In genomic region chr17:14494161-14494560, GRCh38 we compare ENCODE assay signal across 34 cellular contexts.
DNase-seq lines count a peak whose midpoint lies in the region; ATAC-seq, FAIRE-seq and TF ChIP-seq lines count a peak whose summit lies in the region.
"Had no signal": no experiment of that assay in that cellular context is flagged by ENCODE, and none has a peak within 500 bp of the region (broad histone marks: within the 10 kb centered on the region; RNA-seq: fewer than 3 reads in every experiment).

No MANE protein-coding gene starts in this region.

- H3K36me3 ChIP-seq in HepG2 (replicated peaks in 1 of 2; ENCODE audit: control insufficient read depth in 1 of 2, insufficient read depth in 2 of 2, low read length in 2 of 2) = peaks cover 10 to 26% of the 10 kb centered on the region in 2 experiments; a peak in 4 of 5 replicates
- H3K36me3 ChIP-seq in right lobe of liver = no peaks in the 10 kb centered on the region
- H3K36me3 ChIP-seq in IMR-90 (ENCODE audit: control insufficient read depth, insufficient read depth, low read length) = no peaks in the 10 kb centered on the region
- no peaks in the 10 kb centered on the region for H3K36me3 ChIP-seq in H1 (ENCODE audit: control insufficient read depth in 2 of 4, insufficient read depth in 4 of 4, low read length in 3 of 4)
- H3K36me3 ChIP-seq: BE2C; BLaER1; BLaER1 treated with 17β-estradiol and CSF1 and Interleukin-3, amounts not matched to agents 10 nM and 100 nM had no signal

- H3K9me3 Mint-ChIP-seq in activated CD4-positive, alpha-beta T cell treated with anti-CD3 and anti-CD28 coated beads, Interleukin-2, amount 10 ng/mL, durations not matched to agents 7 days and 5 days = no peaks in the 10 kb centered on the region

- POLR2A ChIA-PET in HepG2 (lab: Yijun Ruan, JAX) (no interaction called here), IMR-90 (lab: Charles Lee; ENCODE audit: unreplicated experiment) (no interaction called here), H1 (lab: Charles Lee; ENCODE audit: partially characterized antibody) (no interaction called here)
- POLR2A ChIA-PET in activated CD4-positive, alpha-beta T cell treated with anti-CD3 and anti-CD28 coated beads, Interleukin-2, amount 10 ng/mL, durations not matched to agents 7 days and 5 days (lab: Charles Lee) = no interaction called here

- in situ Hi-C loops in HepG2 (cut with HindIII; ENCODE audit: extremely low pct_ligation_motif_present, low pct_unique_long_range_greater_than_20kb) (no loop called here), IMR-90 (cut with MboI; ENCODE audit: low sequenced_read_pairs) (no loop called here)

- no peak overlapping the region for H2AK5ac ChIP-seq in IMR-90 (ENCODE audit: low read depth, low read length)
- no peak overlapping the region for H2AK5ac ChIP-seq in H1 (ENCODE audit: low read depth, low read length)

- H3K56ac ChIP-seq in IMR-90 (ENCODE audit: extremely low read depth, insufficient read depth, low read length) (no peak overlapping the region), H1 (replicated peaks; ENCODE audit: insufficient read length, low read depth, low read length) (no peak overlapping the region)

- H3K14ac ChIP-seq in IMR-90 (replicated peaks; ENCODE audit: low read depth, low read length) = no peak overlapping the region
- no peak overlapping the region for H3K14ac ChIP-seq in H1 (ENCODE audit: insufficient read length)

- intact Hi-C loops in HepG2 (cut with micrococcal nuclease; ENCODE audit: unreplicated experiment) = no loop called here
- intact Hi-C loops in right lobe of liver (cut with DNase I) = no loop called here
- intact Hi-C loops in IMR-90 (cut with micrococcal nuclease) = no loop called here

- ATAC-seq in HepG2 = no peak
- ATAC-seq in right lobe of liver = no peak
- ATAC-seq in IMR-90 (ENCODE audit: low read depth) = no peak
- ATAC-seq: A549; CD8-positive, alpha-beta T cell had no signal

- H3K36me3 Mint-ChIP-seq in activated CD4-positive, alpha-beta T cell treated with anti-CD3 and anti-CD28 coated beads, Interleukin-2, amount 10 ng/mL, durations not matched to agents 7 days and 5 days (ENCODE audit: low read depth) = no peaks in the 10 kb centered on the region
- H3K36me3 Mint-ChIP-seq: CD14-positive monocyte; CD8-positive, alpha-beta T cell had no signal

- no peak overlapping the region for H2BK120ac ChIP-seq in IMR-90 (ENCODE audit: low read depth, low read length)
- H2BK120ac ChIP-seq in H1 (replicated peaks; ENCODE audit: low read depth, low read length) = no peak overlapping the region

- TF ChIP-seq RAD21 in HepG2 (CRISPR knock-in tag; IDR thresholded peaks at IDR 0.05) (no peak), IMR-90 (IDR thresholded peaks at IDR 0.05; ENCODE audit: low read length) (no peak), H1 (IDR thresholded peaks at IDR 0.05 in 1 of 2, conservative IDR thresholded peaks at IDR 0.05 in 1 of 2; ENCODE audit: low read depth in 2 of 2, low read length in 2 of 2) (no peak)

- 79% methylated on average over 4 of the region's 4 CpGs for WGBS in HepG2 (ENCODE audit: low lambda C conversion rate)
- WGBS in right lobe of liver (ENCODE audit: insufficient coverage, low coverage, low lambda C conversion rate, missing lambda C conversion rate) = 89% methylated on average over 4 of the region's 4 CpGs
- no CpG with 5 or more reads among the region's 4 CpGs for WGBS in IMR-90 (ENCODE audit: extremely low coverage in 2 of 2, insufficient read length in 1 of 2), 2 experiments
- whole genome bisulfite sequencing in H1 (ENCODE audit: extremely low coverage in 1 of 2, insufficient coverage in 1 of 2, insufficient read length in 1 of 2, insufficient replicate concordance in 2 of 2, low coverage in 1 of 2, low lambda C conversion rate in 2 of 2, missing lambda C conversion rate in 1 of 2), 2 experiments = 87% methylated on average over 4 of the region's 4 CpGs; no CpG with 5 or more reads in 1 of the 2 experiments

- dilution Hi-C loops in IMR-90 (cut with HindIII; ENCODE audit: low sequenced_read_pairs, unreplicated experiment) = no loop called here

- H3K23me2 ChIP-seq in H1 (ENCODE audit: low read depth, low read length) = no peaks in the 10 kb centered on the region

- TF ChIP-seq POLR2A in HepG2 (IDR thresholded peaks at IDR 0.05; ENCODE audit: insufficient read depth in 1 of 2, low read depth in 2 of 2, low read length in 2 of 2) (no peak), right lobe of liver (IDR thresholded peaks at IDR 0.05) (no peak), IMR-90 (IDR thresholded peaks at IDR 0.05; ENCODE audit: low read depth, low read length) (no peak), H1 (IDR thresholded peaks at IDR 0.05; ENCODE audit: control extremely low read depth in 1 of 2, low read depth in 2 of 2, low read length in 2 of 2) (no peak)

- TF ChIP-seq CTCF in HepG2 (CRISPR knock-in tag; IDR thresholded peaks at IDR 0.05) (no peak), right lobe of liver (IDR thresholded peaks at IDR 0.05) (no peak), IMR-90 (conservative IDR thresholded peaks at IDR 0.05; ENCODE audit: low read depth, low read length) (no peak), H1 (IDR thresholded peaks at IDR 0.05; ENCODE audit: control extremely low read depth in 1 of 3, insufficient read depth in 1 of 3, low read depth in 1 of 3, low read length in 3 of 3) (no peak)

- H3K4me1 ChIP-seq in HepG2 (ENCODE audit: insufficient read depth, low read length) (no peaks in the 10 kb centered on the region), right lobe of liver (no peaks in the 10 kb centered on the region), IMR-90 (ENCODE audit: control insufficient read depth, insufficient read depth, low read length) (peaks cover 2% of the 10 kb centered on the region; the same call in 1 of the 2 replicates), H1 (replicated peaks in 1 of 4; ENCODE audit: control insufficient read depth in 3 of 4, insufficient read depth in 4 of 4, low read length in 3 of 4) (no peaks in the 10 kb centered on the region)
- H3K4me1 ChIP-seq: A549; BE2C; BLaER1; BLaER1 treated with 17β-estradiol and CSF1 and Interleukin-3, amounts not matched to agents 10 nM and 100 nM; Caco-2 had no signal

- H2BK15ac ChIP-seq in IMR-90 (ENCODE audit: low read depth, low read length) (no peak overlapping the region), H1 (ENCODE audit: low read length) (no peak overlapping the region)

- H3K27me3 ChIP-seq in HepG2 (ENCODE audit: control insufficient read depth in 1 of 2, insufficient read depth in 2 of 2, low read length in 2 of 2) (no peaks in the 10 kb centered on the region), right lobe of liver (no peaks in the 10 kb centered on the region), IMR-90 (ENCODE audit: control insufficient read depth, insufficient read depth, low read length) (no peaks in the 10 kb centered on the region; the same call in 1 of the 2 replicates), H1 (replicated peaks in 1 of 4; ENCODE audit: control insufficient read depth in 3 of 4, extremely low read depth in 1 of 4, insufficient read depth in 3 of 4, low read length in 3 of 4) (no peaks in the 10 kb centered on the region)
- H3K27me3 ChIP-seq: BE2C; BLaER1; BLaER1 treated with 17β-estradiol and CSF1 and Interleukin-3, amounts not matched to agents 10 nM and 100 nM had no signal

- H2AK9ac ChIP-seq in IMR-90 (replicated peaks; ENCODE audit: low read depth, low read length, poor library complexity) = no peak overlapping the region

- H4K91ac ChIP-seq in IMR-90 (ENCODE audit: insufficient read depth, low read depth, low read length) (no peak overlapping the region), H1 (replicated peaks; ENCODE audit: insufficient read length, low read length) (no peak overlapping the region)

- H2BK12ac ChIP-seq in H1 (ENCODE audit: low read depth, low read length) = no peak overlapping the region

- DNase-seq in HepG2 (ENCODE audit: low spot score) (no peak), right lobe of liver (no peak), IMR-90 (no peak), H1 (ENCODE audit: low read depth in 1 of 2, low spot score in 2 of 2) (no peak), dermis blood vessel endothelial cell (no peak)
- DNase-seq in activated CD4-positive, alpha-beta T cell treated with anti-CD3 and anti-CD28 coated beads, Interleukin-2, amount 10 ng/mL, durations not matched to agents 7 days and 5 days = no peak
- DNase-seq: 8988T; ACHN; AML-193; BE2C; C1 segment of cervical spinal cord; Caco-2; Calu3; CD4-positive, alpha-beta memory T cell; CD4-positive, alpha-beta T cell; CD4-positive, CD25-positive, alpha-beta regulatory T cell; CD8-positive, alpha-beta memory T cell; CD8-positive, alpha-beta T cell; COR-L47; DMS 273 treated with DMSO at 0.1 percent for 48 hours; DMS153; DMS53; DMS79; DMS79 treated with DMSO at 0.1 percent for 48 hours; DND-41; EL had no signal

- H3K27ac ChIP-seq in HepG2 (ENCODE audit: extremely low read length, insufficient read depth, low read length) (no peak overlapping the region), right lobe of liver (no peak overlapping the region), IMR-90 (ENCODE audit: insufficient read depth, low read length) (no peak overlapping the region), H1 (ENCODE audit: low read depth, low read length) (no peak overlapping the region)
- H3K27ac ChIP-seq: 22Rv1; A549; BLaER1; BLaER1 treated with 17β-estradiol and CSF1 and Interleukin-3, amounts not matched to agents 10 nM and 100 nM; C4-2B had no signal

- H3K9ac ChIP-seq in HepG2 (ENCODE audit: insufficient read depth, low read depth, low read length) (no peak overlapping the region), IMR-90 (ENCODE audit: low read depth, low read length) (no peak overlapping the region), H1 (replicated peaks in 1 of 4; ENCODE audit: extremely low read depth in 1 of 4, low read depth in 3 of 4, low read length in 3 of 4) (no peak overlapping the region)
- H3K9ac ChIP-seq: BLaER1; BLaER1 treated with 17β-estradiol and CSF1 and Interleukin-3, amounts not matched to agents 10 nM and 100 nM had no signal

- H3K18ac ChIP-seq in IMR-90 (ENCODE audit: low read depth, low read length) = no peak overlapping the region
- no peak overlapping the region for H3K18ac ChIP-seq in H1 (ENCODE audit: extremely low read depth, low read length)

- FAIRE-seq in HepG2 (lab: Jason Lieb, UNC) (no peak), H1 (lab: Jason Lieb, UNC) (no peak)
- FAIRE-seq: D721Med had no signal

- H3K9me3 ChIP-seq in HepG2 (ENCODE audit: low read length) (no peaks in the 10 kb centered on the region), right lobe of liver (no peaks in the 10 kb centered on the region), IMR-90 (ENCODE audit: control insufficient read depth, insufficient read depth, low read length) (no peaks in the 10 kb centered on the region), H1 (ENCODE audit: insufficient read depth in 2 of 2, low read depth in 1 of 2, low read length in 1 of 2) (no peaks in the 10 kb centered on the region)
- H3K9me3 ChIP-seq: BE2C, Caco-2 had no signal

- H3K4me2 ChIP-seq in HepG2 (ENCODE audit: low read depth, low read length) = no peak overlapping the region
- no peak overlapping the region for H3K4me2 ChIP-seq in IMR-90 (ENCODE audit: low read depth, low read length)
- H3K4me2 ChIP-seq in H1 (ENCODE audit: insufficient read depth in 1 of 2, low read depth in 2 of 2, low read length in 2 of 2) = no peak overlapping the region
- H3K4me2 ChIP-seq: A549; BLaER1; BLaER1 treated with 17β-estradiol and CSF1 and Interleukin-3, amounts not matched to agents 10 nM and 100 nM had no signal

- 0 out of 2 replicates have a peak, but pooled peaks cover 2% of the 10 kb centered on the region for H4K20me1 ChIP-seq in HepG2 (ENCODE audit: insufficient read depth, low read length)
- H4K20me1 ChIP-seq in IMR-90 (ENCODE audit: insufficient read depth, low read length) = no peaks in the 10 kb centered on the region
- no peaks in the 10 kb centered on the region for H4K20me1 ChIP-seq in H1 (replicated peaks in 1 of 2; ENCODE audit: control insufficient read depth in 1 of 2, insufficient read depth in 2 of 2, low read length in 2 of 2)
- H4K20me1 ChIP-seq: BLaER1; BLaER1 treated with 17β-estradiol and CSF1 and Interleukin-3, amounts not matched to agents 10 nM and 100 nM had no signal

- H3K23ac ChIP-seq in IMR-90 (ENCODE audit: low read depth, low read length) = no peak overlapping the region
- no peak overlapping the region for H3K23ac ChIP-seq in H1 (ENCODE audit: insufficient read length)

- H3K4me3 Mint-ChIP-seq in activated CD4-positive, alpha-beta T cell treated with anti-CD3 and anti-CD28 coated beads, Interleukin-2, amount 10 ng/mL, durations not matched to agents 7 days and 5 days = no peak overlapping the region
- H3K4me3 Mint-ChIP-seq: B cell; CD14-positive monocyte; CD4-positive, alpha-beta memory T cell; CD4-positive, alpha-beta T cell; CD4-positive, CD25-positive, alpha-beta regulatory T cell; CD8-positive, alpha-beta memory T cell; CD8-positive, alpha-beta T cell had no signal

- H2AFZ ChIP-seq in HepG2 (ENCODE audit: low read length) (no peak overlapping the region), IMR-90 (replicated peaks; ENCODE audit: low read length, poor library complexity) (no peak overlapping the region), H1 (ENCODE audit: low read length) (0 out of 2 replicates have a peak overlapping the region, but pooled peaks have one; percentile 3)

- H3K4ac ChIP-seq in IMR-90 (ENCODE audit: low read depth, low read length) = no peak overlapping the region
- no peak overlapping the region for H3K4ac ChIP-seq in H1 (replicated peaks; ENCODE audit: insufficient read length, low read depth, low read length)

- no peaks in the 10 kb centered on the region for H3K4me1 Mint-ChIP-seq in activated CD4-positive, alpha-beta T cell treated with anti-CD3 and anti-CD28 coated beads, Interleukin-2, amount 10 ng/mL, durations not matched to agents 7 days and 5 days
- H3K4me1 Mint-ChIP-seq: B cell; CD14-positive monocyte; CD4-positive, alpha-beta memory T cell; CD4-positive, CD25-positive, alpha-beta regulatory T cell; CD8-positive, alpha-beta memory T cell had no signal

- no peaks in the 10 kb centered on the region for H3K9me1 ChIP-seq in IMR-90 (ENCODE audit: insufficient read depth, low read length)

- no peak overlapping the region for H2BK20ac ChIP-seq in IMR-90 (ENCODE audit: low read depth, low read length)
- H2BK20ac ChIP-seq in H1 (ENCODE audit: low read length) = no peak overlapping the region

- H3K79me2 ChIP-seq in HepG2 (ENCODE audit: insufficient read depth, low read length) = peaks cover 2% of the 10 kb centered on the region
- no peaks in the 10 kb centered on the region for H3K79me2 ChIP-seq in H1 (ENCODE audit: control insufficient read depth in 1 of 2, insufficient read depth in 2 of 2, low read length in 2 of 2)

- H2BK5ac ChIP-seq in IMR-90 (ENCODE audit: low read depth, low read length, poor library complexity, severe bottlenecking) (no peak overlapping the region), H1 (ENCODE audit: low read depth, low read length) (no peak overlapping the region)

- CTCF ChIA-PET in HepG2 (lab: Yijun Ruan, JAX; ENCODE audit: low intra/inter-chr PET ratio, low total read pairs) = no interaction called here
- CTCF ChIA-PET in IMR-90 (lab: Yijun Ruan, JAX) = no interaction called here
- CTCF ChIA-PET in H1 (lab: Charles Lee; ENCODE audit: partially characterized antibody) = interaction anchor here (0.9 kb wide), 1 partner anchor 15 kb away, joined by 3 read pairs; no protein-coding TSS in a partner anchor
- CTCF ChIA-PET in activated CD4-positive, alpha-beta T cell treated with anti-CD3 and anti-CD28 coated beads, Interleukin-2, amount 10 ng/mL, durations not matched to agents 7 days and 5 days (lab: Charles Lee) = no interaction called here

- no peaks in the 10 kb centered on the region for H3K79me1 ChIP-seq in IMR-90 (ENCODE audit: low read depth in 1 of 2, low read length in 2 of 2)
- no peaks in the 10 kb centered on the region for H3K79me1 ChIP-seq in H1 (ENCODE audit: low read depth, low read length)

- H3K4me3 ChIP-seq in HepG2 (replicated peaks in 1 of 3; ENCODE audit: insufficient read depth in 1 of 3, low read depth in 2 of 3, low read length in 3 of 3) = no peak overlapping the region
- no peak overlapping the region for H3K4me3 ChIP-seq in right lobe of liver
- H3K4me3 ChIP-seq in IMR-90 (ENCODE audit: insufficient read depth, low read depth, low read length) = no peak overlapping the region
- no peak overlapping the region for H3K4me3 ChIP-seq in H1 (ENCODE audit: extremely low read depth in 1 of 4, insufficient read depth in 2 of 4, low read depth in 3 of 4, low read length in 4 of 4)
- H3K4me3 ChIP-seq: A549; BLaER1; BLaER1 treated with 17β-estradiol and CSF1 and Interleukin-3, amounts not matched to agents 10 nM and 100 nM had no signal

- peaks cover 2% of the 10 kb centered on the region for H3K27me3 Mint-ChIP-seq in activated CD4-positive, alpha-beta T cell treated with anti-CD3 and anti-CD28 coated beads, Interleukin-2, amount 10 ng/mL, durations not matched to agents 7 days and 5 days

- H3K27ac Mint-ChIP-seq in activated CD4-positive, alpha-beta T cell treated with anti-CD3 and anti-CD28 coated beads, Interleukin-2, amount 10 ng/mL, durations not matched to agents 7 days and 5 days = no peak overlapping the region
- H3K27ac Mint-ChIP-seq: B cell; CD14-positive monocyte; CD4-positive, alpha-beta memory T cell; CD4-positive, alpha-beta T cell; CD4-positive, CD25-positive, alpha-beta regulatory T cell; CD8-positive, alpha-beta memory T cell; CD8-positive, alpha-beta T cell had no signal

- H4K8ac ChIP-seq in IMR-90 (ENCODE audit: low read depth in 2 of 2, low read length in 2 of 2) (no peak overlapping the region), H1 (ENCODE audit: extremely low read depth, insufficient read depth, low read length) (no peak overlapping the region)

- H4K5ac ChIP-seq in IMR-90 (ENCODE audit: low read depth, low read length) (no peak overlapping the region), H1 (ENCODE audit: insufficient read length, low read depth, low read length) (no peak overlapping the region)

- no TSS peak for BruUV-seq in HepG2 (replicated peaks; lab: Mats Ljungman, UMichigan)
- no TSS peak for BruUV-seq in IMR-90 (replicated peaks; lab: Mats Ljungman, UMichigan)

- TF ChIP-seq EP300 in HepG2 (IDR thresholded peaks at IDR 0.05; ENCODE audit: low read depth in 2 of 2, low read length in 2 of 2) (no peak), HepG2 (CRISPR knock-in tag; IDR thresholded peaks at IDR 0.05; ENCODE audit: borderline replicate concordance) (no peak), H1 (IDR thresholded peaks at IDR 0.05; ENCODE audit: borderline replicate concordance in 1 of 2, low read depth in 2 of 2, low read length in 2 of 2) (no peak)

Comparison
In these comparisons a context has a peak if more than half of its experiments do, and no peak if none do; other contexts are left out.
1. Of the 41 proteins assayed by ChIP-seq in both HepG2 and H1: peak only in HepG2: CEBPB; only in H1: none; in both: none; in neither: 40.